ENCODE assay signal across 9 cellular contexts in genomic region chr11:76512851-76513653, GRCh38.
A peak's percentile ranks its signal among the peaks of the same experiment; 100 is the strongest.
DNase-seq lines count a peak whose midpoint lies in the region; ATAC-seq, FAIRE-seq and TF ChIP-seq lines count a peak whose summit lies in the region.
"Had no signal": no experiment of that assay in that cellular context is flagged by ENCODE, and none has a peak within 500 bp of the region (broad histone marks: within the 10 kb centered on the region; RNA-seq: fewer than 3 reads in every experiment).

No MANE protein-coding gene starts in this region.

- H3K27me3 Mint-ChIP-seq in activated CD4-positive, alpha-beta T cell treated with anti-CD3 and anti-CD28 coated beads for 36 hours, result no peaks in the 10 kb centered on the region

- H3K27ac ChIP-seq in K562 (ENCODE audit: extremely low read depth, low read depth, low read length) (no peak overlapping the region), mesenchymal stem cell (ENCODE audit: low read length, poor library complexity, severe bottlenecking) (no peak overlapping the region)
- H3K27ac ChIP-seq: SJCRH30 had no signal

- peak in 1 of 2 experiments; percentile 53; a peak in 2 of 4 replicates for TF ChIP-seq RAD21 in K562 (CRISPR knock-in tag; conservative IDR thresholded peaks at IDR 0.05 in 1 of 2, IDR thresholded peaks at IDR 0.05 in 1 of 2)

- no peak overlapping the region for H3K23ac ChIP-seq in mesenchymal stem cell (ENCODE audit: low read length in 2 of 2)

- POLR2A ChIA-PET in K562 (lab: Yijun Ruan, JAX), result interaction anchor here (1.0 kb wide), 1 partner anchor 11 kb away, joined by 3 read pairs; no protein-coding TSS in a partner anchor
- POLR2A ChIA-PET in activated CD4-positive, alpha-beta T cell treated with anti-CD3 and anti-CD28 coated beads for 36 hours (lab: Charles Lee), result no interaction called here

- CTCF ChIA-PET in K562 (lab: Yijun Ruan, JAX; ENCODE audit: low intra/inter-chr PET ratio), result interaction anchor here (0.6 to 1.3 kb wide), 3 partner anchors 122 to 1124 kb away, joined by 3 to 6 read pairs (median 4); partner anchors contain the start of gene WNT11
- CTCF ChIA-PET in activated CD4-positive, alpha-beta T cell treated with anti-CD3 and anti-CD28 coated beads for 36 hours (lab: Charles Lee), result interaction anchor here (0.7 to 3.7 kb wide), 4 partner anchors 11 to 305 kb away, joined by 3 to 18 read pairs (median 4); no protein-coding TSS in a partner anchor

- H3K4me1 ChIP-seq in K562 (replicated peaks in 1 of 2; ENCODE audit: control insufficient read depth in 2 of 2, insufficient read depth in 2 of 2, low read length in 2 of 2) (no peaks in the 10 kb centered on the region), mesenchymal stem cell (ENCODE audit: control insufficient read depth, insufficient read depth, low read depth, low read length) (peaks cover 4% of the 10 kb centered on the region)
- H3K4me1 ChIP-seq: SJCRH30 had no signal

- H4K8ac ChIP-seq in mesenchymal stem cell (ENCODE audit: low read length), result no peak overlapping the region

- in situ Hi-C loops in K562 (cut with MboI), result no loop called here

- H4K20me1 ChIP-seq in K562 (replicated peaks; ENCODE audit: control insufficient read depth, insufficient read depth, low read length), result no peaks in the 10 kb centered on the region

- no peak overlapping the region for H3K27ac Mint-ChIP-seq in activated CD4-positive, alpha-beta T cell treated with anti-CD3 and anti-CD28 coated beads for 36 hours

- WGBS in K562 (ENCODE audit: insufficient coverage, low coverage, missing lambda C conversion rate), result 0% methylated on average over 1 of the region's 1 CpG
- no CpG with 5 or more reads among the region's 1 CpG for WGBS in mesenchymal stem cell

- H2BK5ac ChIP-seq in mesenchymal stem cell (ENCODE audit: low read depth, low read length, poor library complexity, severe bottlenecking), result no peak overlapping the region

- no peak overlapping the region for H3K4me2 ChIP-seq in K562 (ENCODE audit: insufficient read depth, low read length)
- H3K4me2 ChIP-seq in mesenchymal stem cell (ENCODE audit: low read length, poor library complexity, severe bottlenecking), result no peak overlapping the region

- H3K27me3 ChIP-seq in K562 (ENCODE audit: control insufficient read depth in 2 of 2, insufficient read depth in 2 of 2, low read length in 2 of 2) (no peaks in the 10 kb centered on the region), mesenchymal stem cell (ENCODE audit: control insufficient read depth in 1 of 2, insufficient read depth in 1 of 2, low read length in 2 of 2) (no peaks in the 10 kb centered on the region)
- H3K27me3 ChIP-seq: SJCRH30 had no signal

- DNase-seq in D721Med (ENCODE audit: insufficient read length, low spot score) (no peak), Kasumi-1 (lab: John Stamatoyannopoulos, UW) (peak; percentile 56 to 70), K562 (ENCODE audit: extremely low read depth in 1 of 4, low spot score in 3 of 4) (no peak), mesenchymal stem cell (peak; percentile 62), GM19240 (ENCODE audit: insufficient read length, low spot score) (no peak), SHP77 treated with DMSO at 0.1 percent for 48 hours (lab: John Stamatoyannopoulos, UW) (no peak)
- no peak for DNase-seq in activated CD4-positive, alpha-beta T cell treated with anti-CD3 and anti-CD28 coated beads for 36 hours

- TF ChIP-seq POLR2A in K562 (conservative IDR thresholded peaks at IDR 0.05), result no peak

- TF ChIP-seq EP300 in K562 (IDR thresholded peaks at IDR 0.05; ENCODE audit: low read length), result no peak

- H3K4me3 ChIP-seq in K562 (no peak overlapping the region), mesenchymal stem cell (ENCODE audit: insufficient read depth in 1 of 2, low read depth in 1 of 2, low read length in 2 of 2) (no peak overlapping the region)
- H3K4me3 ChIP-seq: SJCRH30 had no signal

- no peak overlapping the region for H2BK120ac ChIP-seq in mesenchymal stem cell (ENCODE audit: low read depth, low read length)

- H3K9ac ChIP-seq in K562 (ENCODE audit: insufficient read depth in 1 of 2, low read depth in 2 of 2, low read length in 2 of 2), result no peak overlapping the region
- peak overlapping the region; percentile 39 for H3K9ac ChIP-seq in mesenchymal stem cell (ENCODE audit: low read length)

- peak; percentile 38 for TF ChIP-seq CTCF in D721Med (IDR thresholded peaks at IDR 0.05; ENCODE audit: insufficient read depth, missing control alignments)
- TF ChIP-seq CTCF in K562 (IDR thresholded peaks at IDR 0.05 in 2 of 3, conservative IDR thresholded peaks at IDR 0.05 in 1 of 3; ENCODE audit: insufficient read depth in 2 of 3, low read depth in 1 of 3, low read length in 3 of 3), result peak in 2 of 3 experiments; percentile 9 to 56; a peak in 3 of 6 replicates

- H3K36me3 Mint-ChIP-seq in activated CD4-positive, alpha-beta T cell treated with anti-CD3 and anti-CD28 coated beads for 36 hours (ENCODE audit: low read depth), result no peaks in the 10 kb centered on the region

- no peak for ATAC-seq in K562
- no peak for ATAC-seq in activated CD4-positive, alpha-beta T cell treated with anti-CD3 and anti-CD28 coated beads for 36 hours
- no peak for ATAC-seq in activated CD4-positive, CD25-positive, alpha-beta regulatory T cell treated with anti-CD3 and anti-CD28 coated beads, Interleukin-2, amount 50 U/mL, for 24 hours

- no TSS peak for BruUV-seq in K562 (replicated peaks; lab: Mats Ljungman, UMichigan)

- no peak overlapping the region for H4K91ac ChIP-seq in mesenchymal stem cell (ENCODE audit: low read length)

- H3K18ac ChIP-seq in mesenchymal stem cell (ENCODE audit: low read depth in 1 of 2, low read length in 2 of 2), result no peak overlapping the region

- no peaks in the 10 kb centered on the region for H3K4me1 Mint-ChIP-seq in activated CD4-positive, alpha-beta T cell treated with anti-CD3 and anti-CD28 coated beads for 36 hours

- H2BK15ac ChIP-seq in mesenchymal stem cell (ENCODE audit: low read depth, poor library complexity, severe bottlenecking), result no peak overlapping the region

- intact Hi-C loops in K562 (cut with micrococcal nuclease), result no loop called here
- intact Hi-C loops in activated CD4-positive, alpha-beta T cell treated with anti-CD3 and anti-CD28 coated beads for 36 hours (cut with DNase I, micrococcal nuclease), result loop anchor here (1.0 to 5.0 kb wide), 2 partner anchors 306 kb away; partner anchors contain the start of gene WNT11 (in 1 of the 2)

- no peak overlapping the region for H3K14ac ChIP-seq in mesenchymal stem cell (ENCODE audit: low read length in 2 of 2)

- H3K9me3 ChIP-seq in K562 (replicated peaks; ENCODE audit: control insufficient read depth, insufficient read depth, low read depth, low read length) (no peaks in the 10 kb centered on the region), mesenchymal stem cell (ENCODE audit: control insufficient read depth, low read length) (no peaks in the 10 kb centered on the region)
- H3K9me3 ChIP-seq: SJCRH30 had no signal

- peak; percentile 48 for FAIRE-seq in D721Med (lab: Jason Lieb, UNC)
- no peak for FAIRE-seq in K562 (lab: Jason Lieb, UNC)

- H3K36me3 ChIP-seq in K562 (ENCODE audit: control insufficient read depth, insufficient read depth, low read length) (peaks cover 23% of the 10 kb centered on the region), mesenchymal stem cell (ENCODE audit: control insufficient read depth in 1 of 2, insufficient read depth in 2 of 2, low read depth in 1 of 2, low read length in 2 of 2) (peaks cover 0 to 34% of the 10 kb centered on the region in 2 experiments)

- no peak overlapping the region for H3K4me3 Mint-ChIP-seq in activated CD4-positive, alpha-beta T cell treated with anti-CD3 and anti-CD28 coated beads for 36 hours

- no peak overlapping the region for H2AK5ac ChIP-seq in mesenchymal stem cell (ENCODE audit: low read length, severe bottlenecking)

- H3K9me1 ChIP-seq in K562 (ENCODE audit: control insufficient read depth, insufficient read depth, low read length), result no peaks in the 10 kb centered on the region

- H3K4ac ChIP-seq in mesenchymal stem cell (ENCODE audit: low read depth in 1 of 2, low read length in 2 of 2), result no peak overlapping the region

- no peaks in the 10 kb centered on the region for H3K79me2 ChIP-seq in K562 (ENCODE audit: control insufficient read depth, insufficient read depth, low read length)

- H2BK12ac ChIP-seq in mesenchymal stem cell (ENCODE audit: low read length in 2 of 2), result no peak overlapping the region

- peaks cover 4% of the 10 kb centered on the region for H3K79me1 ChIP-seq in mesenchymal stem cell (replicated peaks; ENCODE audit: low read length, poor library complexity, severe bottlenecking)

- H3K9me3 Mint-ChIP-seq in activated CD4-positive, alpha-beta T cell treated with anti-CD3 and anti-CD28 coated beads for 36 hours (ENCODE audit: low read depth), result no peaks in the 10 kb centered on the region

- no peak overlapping the region for H2AFZ ChIP-seq in K562 (ENCODE audit: low read depth, low read length)
- no peak overlapping the region for H2AFZ ChIP-seq in mesenchymal stem cell (ENCODE audit: low read depth, low read length)

TF ChIP-seq in K562, 482 proteins besides CTCF, POLR2A, EP300 and RAD21:
- TF ChIP-seq ZNF384 (IDR thresholded peaks at IDR 0.05; ENCODE audit: low read depth, low read length) (peak; percentile 44; the same call in 1 of the 2 replicates), CHCHD3 (CRISPR knock-in tag; IDR thresholded peaks at IDR 0.05) (no peak)

Comparison
In these comparisons a context has a peak if more than half of its experiments do, and no peak if none do; other contexts are left out.
1. DNase-seq: peak in Kasumi-1 (2 of 2) and mesenchymal stem cell (single experiment); none in D721Med (single experiment), K562 (0 of 4), GM19240 (single experiment), activated CD4-positive, alpha-beta T cell treated with anti-CD3 and anti-CD28 coated beads for 36 hours (single experiment) and SHP77 treated with DMSO at 0.1 percent for 48 hours (single experiment).